Comparison of ENCODE assay signal across 1 cellular context in genomic region chr1:201650608-201650933, GRCh38.
TF ChIP-seq lines count a peak whose summit lies in the region.

No MANE protein-coding gene starts in this region.

TF ChIP-seq in H1, 55 proteins besides CTCF, POLR2A, EP300 and RAD21 (continued from another document):
- TF ChIP-seq, protein P1, sequence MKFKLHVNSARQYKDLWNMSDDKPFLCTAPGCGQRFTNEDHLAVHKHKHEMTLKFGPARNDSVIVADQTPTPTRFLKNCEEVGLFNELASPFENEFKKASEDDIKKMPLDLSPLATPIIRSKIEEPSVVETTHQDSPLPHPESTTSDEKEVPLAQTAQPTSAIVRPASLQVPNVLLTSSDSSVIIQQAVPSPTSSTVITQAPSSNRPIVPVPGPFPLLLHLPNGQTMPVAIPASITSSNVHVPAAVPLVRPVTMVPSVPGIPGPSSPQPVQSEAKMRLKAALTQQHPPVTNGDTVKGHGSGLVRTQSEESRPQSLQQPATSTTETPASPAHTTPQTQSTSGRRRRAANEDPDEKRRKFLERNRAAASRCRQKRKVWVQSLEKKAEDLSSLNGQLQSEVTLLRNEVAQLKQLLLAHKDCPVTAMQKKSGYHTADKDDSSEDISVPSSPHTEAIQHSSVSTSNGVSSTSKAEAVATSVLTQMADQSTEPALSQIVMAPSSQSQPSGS (IDR thresholded peaks at IDR 0.05; ENCODE audit: low read length), result no peak
- TF ChIP-seq TBP (IDR thresholded peaks at IDR 0.05; ENCODE audit: low read depth, low read length), result 0 out of 2 replicates have a peak, but pooled peaks have one; percentile 14
- no peak for TF ChIP-seq CBX8 (IDR thresholded peaks at IDR 0.05; ENCODE audit: borderline replicate concordance, low read depth, low read length)
- peak; percentile 9 for TF ChIP-seq ASH2L (IDR thresholded peaks at IDR 0.05; ENCODE audit: low read length)
- no peak for TF ChIP-seq CHD1 (IDR thresholded peaks at IDR 0.05; ENCODE audit: low read depth, low read length)
- no peak for TF ChIP-seq KDM1A (IDR thresholded peaks at IDR 0.05; ENCODE audit: borderline replicate concordance, low read length)
- 0 out of 2 replicates have a peak, but pooled peaks have one; percentile 7 for TF ChIP-seq NRF1 (IDR thresholded peaks at IDR 0.05; ENCODE audit: low read depth, low read length)
